1 cellular context compared by ENCODE assay signal in the genomic region with DNA sequence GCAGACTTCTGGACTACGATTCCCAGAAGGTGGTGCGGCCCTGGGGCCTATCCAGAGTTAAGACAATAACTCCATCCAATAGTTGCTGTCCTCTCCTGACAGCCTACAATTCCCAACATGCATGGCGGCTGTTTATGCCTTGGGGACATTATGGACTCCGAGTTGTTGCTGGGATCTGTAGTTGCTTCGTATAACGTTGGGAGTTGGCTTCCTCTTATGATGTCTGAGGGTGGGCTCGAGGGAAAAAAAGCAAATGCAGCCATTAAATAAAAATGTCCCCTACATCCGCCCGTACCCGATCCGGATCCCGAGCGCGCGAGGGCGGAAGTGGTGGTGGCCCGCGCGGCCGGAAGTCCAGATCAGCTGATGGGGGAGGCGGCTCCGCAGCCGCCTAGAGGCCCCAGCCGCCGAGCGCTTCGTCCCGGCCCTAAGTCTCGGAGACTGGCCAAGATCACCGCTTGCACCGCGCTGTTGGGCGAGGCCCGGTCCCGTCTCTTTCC.
TF ChIP-seq lines count a peak whose summit lies in the region.

A gene with protein sequence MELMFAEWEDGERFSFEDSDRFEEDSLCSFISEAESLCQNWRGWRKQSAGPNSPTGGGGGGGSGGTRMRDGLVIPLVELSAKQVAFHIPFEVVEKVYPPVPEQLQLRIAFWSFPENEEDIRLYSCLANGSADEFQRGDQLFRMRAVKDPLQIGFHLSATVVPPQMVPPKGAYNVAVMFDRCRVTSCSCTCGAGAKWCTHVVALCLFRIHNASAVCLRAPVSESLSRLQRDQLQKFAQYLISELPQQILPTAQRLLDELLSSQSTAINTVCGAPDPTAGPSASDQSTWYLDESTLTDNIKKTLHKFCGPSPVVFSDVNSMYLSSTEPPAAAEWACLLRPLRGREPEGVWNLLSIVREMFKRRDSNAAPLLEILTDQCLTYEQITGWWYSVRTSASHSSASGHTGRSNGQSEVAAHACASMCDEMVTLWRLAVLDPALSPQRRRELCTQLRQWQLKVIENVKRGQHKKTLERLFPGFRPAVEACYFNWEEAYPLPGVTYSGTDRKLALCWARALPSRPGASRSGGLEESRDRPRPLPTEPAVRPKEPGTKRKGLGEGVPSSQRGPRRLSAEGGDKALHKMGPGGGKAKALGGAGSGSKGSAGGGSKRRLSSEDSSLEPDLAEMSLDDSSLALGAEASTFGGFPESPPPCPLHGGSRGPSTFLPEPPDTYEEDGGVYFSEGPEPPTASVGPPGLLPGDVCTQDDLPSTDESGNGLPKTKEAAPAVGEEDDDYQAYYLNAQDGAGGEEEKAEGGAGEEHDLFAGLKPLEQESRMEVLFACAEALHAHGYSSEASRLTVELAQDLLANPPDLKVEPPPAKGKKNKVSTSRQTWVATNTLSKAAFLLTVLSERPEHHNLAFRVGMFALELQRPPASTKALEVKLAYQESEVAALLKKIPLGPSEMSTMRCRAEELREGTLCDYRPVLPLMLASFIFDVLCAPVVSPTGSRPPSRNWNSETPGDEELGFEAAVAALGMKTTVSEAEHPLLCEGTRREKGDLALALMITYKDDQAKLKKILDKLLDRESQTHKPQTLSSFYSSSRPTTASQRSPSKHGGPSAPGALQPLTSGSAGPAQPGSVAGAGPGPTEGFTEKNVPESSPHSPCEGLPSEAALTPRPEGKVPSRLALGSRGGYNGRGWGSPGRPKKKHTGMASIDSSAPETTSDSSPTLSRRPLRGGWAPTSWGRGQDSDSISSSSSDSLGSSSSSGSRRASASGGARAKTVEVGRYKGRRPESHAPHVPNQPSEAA (N-terminal part only) (plus strand): TSS at position 386 of the 500 bp plus-strand sequence. CDS start 273 bp downstream, outside the sequence.

TF ChIP-seq in HepG2, 621 proteins besides CTCF, POLR2A, EP300 and RAD21 (continued from another document and continues in another):
- TF ChIP-seq, protein P1, sequence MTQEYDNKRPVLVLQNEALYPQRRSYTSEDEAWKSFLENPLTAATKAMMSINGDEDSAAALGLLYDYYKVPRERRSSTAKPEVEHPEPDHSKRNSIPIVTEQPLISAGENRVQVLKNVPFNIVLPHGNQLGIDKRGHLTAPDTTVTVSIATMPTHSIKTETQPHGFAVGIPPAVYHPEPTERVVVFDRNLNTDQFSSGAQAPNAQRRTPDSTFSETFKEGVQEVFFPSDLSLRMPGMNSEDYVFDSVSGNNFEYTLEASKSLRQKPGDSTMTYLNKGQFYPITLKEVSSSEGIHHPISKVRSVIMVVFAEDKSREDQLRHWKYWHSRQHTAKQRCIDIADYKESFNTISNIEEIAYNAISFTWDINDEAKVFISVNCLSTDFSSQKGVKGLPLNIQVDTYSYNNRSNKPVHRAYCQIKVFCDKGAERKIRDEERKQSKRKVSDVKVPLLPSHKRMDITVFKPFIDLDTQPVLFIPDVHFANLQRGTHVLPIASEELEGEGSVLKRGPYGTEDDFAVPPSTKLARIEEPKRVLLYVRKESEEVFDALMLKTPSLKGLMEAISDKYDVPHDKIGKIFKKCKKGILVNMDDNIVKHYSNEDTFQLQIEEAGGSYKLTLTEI (CRISPR knock-in tag; conservative IDR thresholded peaks at IDR 0.05) = no peak
- TF ChIP-seq ZNF639 (CRISPR knock-in tag; conservative IDR thresholded peaks at IDR 0.05) (no peak), NCOA5 (CRISPR knock-in tag; IDR thresholded peaks at IDR 0.05) (no peak), GABPA (IDR thresholded peaks at IDR 0.05; ENCODE audit: low read depth, low read length) (peak; percentile 83), GABPA (CRISPR knock-in tag; IDR thresholded peaks at IDR 0.05; ENCODE audit: low read depth) (peak; percentile 93), ZSCAN20 (CRISPR knock-in tag; IDR thresholded peaks at IDR 0.05; ENCODE audit: borderline replicate concordance) (no peak), ZNF687 (CRISPR knock-in tag; IDR thresholded peaks at IDR 0.05) (peak; percentile 72), HIC2 (CRISPR knock-in tag; IDR thresholded peaks at IDR 0.05; ENCODE audit: low read depth) (no peak), RFX5 (IDR thresholded peaks at IDR 0.05; ENCODE audit: low read depth, low read length) (no peak), ZNF563 (CRISPR knock-in tag; IDR thresholded peaks at IDR 0.05) (0 out of 2 replicates have a peak, but pooled peaks have one; percentile 50), ATRX (CRISPR knock-in tag; IDR thresholded peaks at IDR 0.05; ENCODE audit: borderline replicate concordance) (no peak), AGO2 (optimal IDR thresholded peaks at IDR 0.05; ENCODE audit: low read depth, low read length) (peak; percentile 44), ZNF263 (CRISPR knock-in tag; IDR thresholded peaks at IDR 0.05) (no peak), ZNF121 (CRISPR knock-in tag; IDR thresholded peaks at IDR 0.05) (no peak), EEA1 (CRISPR knock-in tag; IDR thresholded peaks at IDR 0.05; ENCODE audit: borderline replicate concordance) (no peak), ZNF670 (CRISPR knock-in tag; IDR thresholded peaks at IDR 0.05; ENCODE audit: borderline replicate concordance) (no peak), E2F5 (CRISPR knock-in tag; conservative IDR thresholded peaks at IDR 0.05) (no peak), ZNF800 (CRISPR knock-in tag; IDR thresholded peaks at IDR 0.05) (no peak), ELF1 (CRISPR knock-in tag; IDR thresholded peaks at IDR 0.05) (peak; percentile 84), ZFP36L2 (CRISPR knock-in tag; IDR thresholded peaks at IDR 0.05) (no peak), MIXL1 (CRISPR knock-in tag; IDR thresholded peaks at IDR 0.05) (no peak; the same call in 1 of the 2 replicates), PLRG1 (conservative IDR thresholded peaks at IDR 0.05) (no peak), ZNF557 (CRISPR knock-in tag; IDR thresholded peaks at IDR 0.05) (no peak), MTA3 (CRISPR knock-in tag; IDR thresholded peaks at IDR 0.05) (no peak), ZNF207 (IDR thresholded peaks at IDR 0.05; ENCODE audit: borderline replicate concordance) (no peak)
- TF ChIP-seq, protein P2, sequence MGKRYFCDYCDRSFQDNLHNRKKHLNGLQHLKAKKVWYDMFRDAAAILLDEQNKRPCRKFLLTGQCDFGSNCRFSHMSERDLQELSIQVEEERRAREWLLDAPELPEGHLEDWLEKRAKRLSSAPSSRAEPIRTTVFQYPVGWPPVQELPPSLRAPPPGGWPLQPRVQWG (CRISPR knock-in tag; IDR thresholded peaks at IDR 0.05; ENCODE audit: borderline replicate concordance, low read depth) = no peak
- TF ChIP-seq, protein P3, sequence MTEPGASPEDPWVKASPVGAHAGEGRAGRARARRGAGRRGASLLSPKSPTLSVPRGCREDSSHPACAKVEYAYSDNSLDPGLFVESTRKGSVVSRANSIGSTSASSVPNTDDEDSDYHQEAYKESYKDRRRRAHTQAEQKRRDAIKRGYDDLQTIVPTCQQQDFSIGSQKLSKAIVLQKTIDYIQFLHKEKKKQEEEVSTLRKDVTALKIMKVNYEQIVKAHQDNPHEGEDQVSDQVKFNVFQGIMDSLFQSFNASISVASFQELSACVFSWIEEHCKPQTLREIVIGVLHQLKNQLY (CRISPR knock-in tag; IDR thresholded peaks at IDR 0.05) = no peak
- TF ChIP-seq, protein P4, sequence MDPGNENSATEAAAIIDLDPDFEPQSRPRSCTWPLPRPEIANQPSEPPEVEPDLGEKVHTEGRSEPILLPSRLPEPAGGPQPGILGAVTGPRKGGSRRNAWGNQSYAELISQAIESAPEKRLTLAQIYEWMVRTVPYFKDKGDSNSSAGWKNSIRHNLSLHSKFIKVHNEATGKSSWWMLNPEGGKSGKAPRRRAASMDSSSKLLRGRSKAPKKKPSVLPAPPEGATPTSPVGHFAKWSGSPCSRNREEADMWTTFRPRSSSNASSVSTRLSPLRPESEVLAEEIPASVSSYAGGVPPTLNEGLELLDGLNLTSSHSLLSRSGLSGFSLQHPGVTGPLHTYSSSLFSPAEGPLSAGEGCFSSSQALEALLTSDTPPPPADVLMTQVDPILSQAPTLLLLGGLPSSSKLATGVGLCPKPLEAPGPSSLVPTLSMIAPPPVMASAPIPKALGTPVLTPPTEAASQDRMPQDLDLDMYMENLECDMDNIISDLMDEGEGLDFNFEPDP (CRISPR knock-in tag; conservative IDR thresholded peaks at IDR 0.05) = 0 out of 2 replicates have a peak, but pooled peaks have one; percentile 20
- TF ChIP-seq, protein P5, sequence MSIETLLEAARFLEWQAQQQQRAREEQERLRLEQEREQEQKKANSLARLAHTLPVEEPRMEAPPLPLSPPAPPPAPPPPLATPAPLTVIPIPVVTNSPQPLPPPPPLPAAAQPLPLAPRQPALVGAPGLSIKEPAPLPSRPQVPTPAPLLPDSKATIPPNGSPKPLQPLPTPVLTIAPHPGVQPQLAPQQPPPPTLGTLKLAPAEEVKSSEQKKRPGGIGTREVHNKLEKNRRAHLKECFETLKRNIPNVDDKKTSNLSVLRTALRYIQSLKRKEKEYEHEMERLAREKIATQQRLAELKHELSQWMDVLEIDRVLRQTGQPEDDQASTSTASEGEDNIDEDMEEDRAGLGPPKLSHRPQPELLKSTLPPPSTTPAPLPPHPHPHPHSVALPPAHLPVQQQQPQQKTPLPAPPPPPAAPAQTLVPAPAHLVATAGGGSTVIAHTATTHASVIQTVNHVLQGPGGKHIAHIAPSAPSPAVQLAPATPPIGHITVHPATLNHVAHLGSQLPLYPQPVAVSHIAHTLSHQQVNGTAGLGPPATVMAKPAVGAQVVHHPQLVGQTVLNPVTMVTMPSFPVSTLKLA (IDR thresholded peaks at IDR 0.05) = peak; percentile 50
- TF ChIP-seq, protein P6, sequence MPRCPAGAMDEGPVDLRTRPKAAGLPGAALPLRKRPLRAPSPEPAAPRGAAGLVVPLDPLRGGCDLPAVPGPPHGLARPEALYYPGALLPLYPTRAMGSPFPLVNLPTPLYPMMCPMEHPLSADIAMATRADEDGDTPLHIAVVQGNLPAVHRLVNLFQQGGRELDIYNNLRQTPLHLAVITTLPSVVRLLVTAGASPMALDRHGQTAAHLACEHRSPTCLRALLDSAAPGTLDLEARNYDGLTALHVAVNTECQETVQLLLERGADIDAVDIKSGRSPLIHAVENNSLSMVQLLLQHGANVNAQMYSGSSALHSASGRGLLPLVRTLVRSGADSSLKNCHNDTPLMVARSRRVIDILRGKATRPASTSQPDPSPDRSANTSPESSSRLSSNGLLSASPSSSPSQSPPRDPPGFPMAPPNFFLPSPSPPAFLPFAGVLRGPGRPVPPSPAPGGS (CRISPR knock-in tag; IDR thresholded peaks at IDR 0.05) = 0 out of 2 replicates have a peak, but pooled peaks have one; percentile 52
